ENCODE assay signal across 9 cellular contexts in genomic region chr14:96574633-96575191, GRCh38.
DNase-seq lines count a peak whose midpoint lies in the region; ATAC-seq and TF ChIP-seq lines count a peak whose summit lies in the region.
"Had no signal": no experiment of that assay in that cellular context is flagged by ENCODE, and none has a peak within 500 bp of the region (broad histone marks: within the 10 kb centered on the region; RNA-seq: fewer than 3 reads in every experiment).

No MANE protein-coding gene starts in this region.

- H3K27ac ChIP-seq in adrenal gland (no peak overlapping the region), iPS-20b (ENCODE audit: low read length) (peak overlapping the region; percentile 7)

- no peak for TF ChIP-seq POLR2A in adrenal gland (IDR thresholded peaks at IDR 0.05)

- TF ChIP-seq RAD21 in Ishikawa (IDR thresholded peaks at IDR 0.05; ENCODE audit: low read depth): no peak

- ATAC-seq in GM18502 (IDR thresholded peaks at IDR 0.05; ENCODE audit: poor library complexity, unreplicated experiment) (no peak), HG02973 (IDR thresholded peaks at IDR 0.05; ENCODE audit: unreplicated experiment) (no peak)

- H3K4me3 ChIP-seq in AG10803 (ENCODE audit: low read length) (no peak overlapping the region), adrenal gland (no peak overlapping the region), iPS-20b (ENCODE audit: low read length) (no peak overlapping the region)

- WGBS in adrenal gland, 4 donors: 23 to 30% (median 27%) methylated on average over 3 of the region's 3 CpGs

- H3K9me3 ChIP-seq in adrenal gland (replicated peaks in 1 of 3) (no peaks in the 10 kb centered on the region), iPS-20b (ENCODE audit: insufficient read depth, low read depth, low read length) (no peaks in the 10 kb centered on the region)

- H3K9ac ChIP-seq in iPS-20b (ENCODE audit: low read depth, low read length): peak overlapping the region; percentile 17; the same call in 1 of the 2 replicates

- H3K36me3 ChIP-seq in adrenal gland (replicated peaks in 1 of 2) (no peaks in the 10 kb centered on the region), iPS-20b (ENCODE audit: insufficient read depth, low read depth, low read length) (no peaks in the 10 kb centered on the region)

- intact Hi-C loops in adrenal gland (cut with DNase I): loop anchor here in 1 of 2 donors (10.0 kb wide), 1 partner anchor 170 kb away; no protein-coding TSS in a partner anchor

- peaks cover 10 to 16% of the 10 kb centered on the region in 2 donors for H3K4me1 ChIP-seq in adrenal gland (replicated peaks in 1 of 2)
- H3K4me1 ChIP-seq in iPS-20b (ENCODE audit: insufficient read depth, low read length): peaks cover 15% of the 10 kb centered on the region

- TF ChIP-seq CTCF in AG10803 (conservative IDR thresholded peaks at IDR 0.05; ENCODE audit: low read length): no peak
- no peak for TF ChIP-seq CTCF in adrenal gland (IDR thresholded peaks at IDR 0.05)

- peak; percentile 80 for DNase-seq in AG10803 (ENCODE audit: low read depth)
- DNase-seq in adrenal gland: peak in 5 of 7 donors; percentile 32 to 63 (median 43)
- no peak for DNase-seq in Ammon's horn (ENCODE audit: low spot score)
- no peak for DNase-seq in NAMALWA (ENCODE audit: low spot score)
- DNase-seq: mesendoderm had no signal

- H3K27me3 ChIP-seq in adrenal gland (no peaks in the 10 kb centered on the region), iPS-20b (ENCODE audit: insufficient read depth, low read length) (no peaks in the 10 kb centered on the region)

- no peak for TF ChIP-seq EP300 in Ishikawa (IDR thresholded peaks at IDR 0.05; ENCODE audit: borderline replicate concordance)

TF ChIP-seq in Ishikawa, 13 proteins besides CTCF, POLR2A, EP300 and RAD21:
- no peak for TF ChIP-seq ZBTB7A (IDR thresholded peaks at IDR 0.05; ENCODE audit: low read depth)
- no peak for TF ChIP-seq MAX (IDR thresholded peaks at IDR 0.05)
- TF ChIP-seq NFIC (IDR thresholded peaks at IDR 0.05): peak; percentile 16; the same call in 1 of the 2 replicates

Comparison
In these comparisons a context has a peak if more than half of its experiments do, and no peak if none do; other contexts are left out.
1. DNase-seq: peak in AG10803 (single experiment) and adrenal gland (5 of 7); none in Ammon's horn (single experiment) and NAMALWA (single experiment).